18 cellular contexts compared by ENCODE assay signal in the genomic region with DNA sequence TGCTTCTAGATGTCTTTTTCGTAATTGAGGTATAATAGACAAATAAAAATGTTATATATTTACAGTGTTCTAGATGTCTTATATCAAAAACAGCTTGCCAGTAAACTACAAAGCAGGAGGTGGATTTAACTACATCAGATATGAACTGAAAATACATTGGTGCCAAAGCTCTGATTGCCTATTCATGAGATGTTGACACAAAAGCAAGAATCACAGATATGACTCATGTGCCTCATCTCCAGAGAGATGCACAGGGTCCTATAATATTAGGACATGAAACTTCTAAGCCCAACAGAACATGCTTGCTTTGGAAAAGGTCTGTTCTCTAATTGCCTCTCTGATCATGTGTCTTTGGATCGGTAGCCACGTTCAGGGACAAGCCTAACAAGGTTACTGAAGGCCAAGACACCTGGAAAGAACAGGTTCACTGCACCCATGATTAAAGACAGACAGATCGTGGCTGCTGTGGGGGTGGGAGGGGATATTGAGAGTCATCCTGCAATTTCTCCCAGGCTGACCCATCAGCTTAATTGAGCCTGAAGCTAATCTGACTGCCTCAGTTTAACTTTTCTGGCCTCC. TPM values are rescaled to one million over a fixed set of nuclear protein-coding genes. Genes with fewer than 3 reads are reported as not detected.
DNase-seq lines count a peak whose midpoint lies in the region; ATAC-seq and TF ChIP-seq lines count a peak whose summit lies in the region.
"Had no signal": no experiment of that assay in that cellular context is flagged by ENCODE, and none has a peak within 500 bp of the region (broad histone marks: within the 10 kb centered on the region; RNA-seq: fewer than 3 reads in every experiment).

No MANE protein-coding gene starts in this region.

- H3K36me3 ChIP-seq in WERI-Rb-1 (no peaks in the 10 kb centered on the region), subcutaneous abdominal adipose tissue (ENCODE audit: control insufficient read depth in 5 of 5, insufficient read depth in 5 of 5, low read length in 5 of 5) (peaks cover 0 to 3% (median 0%) of the 10 kb centered on the region in 5 donors)

- H3K36me3 Mint-ChIP-seq in activated T-cell treated with anti-CD3 and anti-CD28 coated beads, Interleukin-2, amount 50 U/mL, for 4 hours (ENCODE audit: insufficient read depth), result peaks cover 3% of the 10 kb centered on the region

- no peak overlapping the region for H3K4me3 Mint-ChIP-seq in activated T-cell treated with anti-CD3 and anti-CD28 coated beads, Interleukin-2, amount 50 U/mL, for 4 hours
- H3K4me3 Mint-ChIP-seq: CD4-positive, alpha-beta T cell had no signal

- no peaks in the 10 kb centered on the region for H3K27me3 Mint-ChIP-seq in activated T-cell treated with anti-CD3 and anti-CD28 coated beads, Interleukin-2, amount 50 U/mL, for 4 hours (ENCODE audit: low read depth)
- H3K27me3 Mint-ChIP-seq: CD4-positive, alpha-beta T cell had no signal

- H3K9ac ChIP-seq in subcutaneous abdominal adipose tissue (ENCODE audit: low read length in 5 of 5), result peak overlapping the region in 1 of 5 donors; percentile 6

- DNase-seq in DMS 273 (lab: John Stamatoyannopoulos, UW; ENCODE audit: unreplicated experiment), result peak; percentile 15
- no peak for DNase-seq in DMS 273 treated with DMSO at 0.1 percent for 48 hours (lab: John Stamatoyannopoulos, UW)
- DNase-seq in WERI-Rb-1, result peak; percentile 84
- DNase-seq in hepatic stellate cell (ENCODE audit: low spot score), result peak; percentile 45
- DNase-seq in activated T-cell treated with anti-CD3 and anti-CD28 coated beads, Interleukin-2, amount 50 U/mL, for 4 hours, result no peak
- DNase-seq in activated T-cell treated with anti-CD3 and anti-CD28 coated beads for 4 hours, result no peak
- DNase-seq in NK-92 treated with Interleukin-12 subunit alpha and Interleukin-12 subunit beta, amount 100 ng/mL, for 24 hours (lab: John Stamatoyannopoulos, UW), result no peak
- DNase-seq: activated CD4-positive, alpha-beta T cell treated with anti-CD3 and anti-CD28 coated beads, Interleukin-2, amount 50 U/mL, for 1 hour; amygdala; CD4-positive, alpha-beta T cell; erythroblast; hypothalamus; left colon; NCI-H1694 treated with DMSO at 0.1 percent for 48 hours; NCI-H526 treated with DMSO at 0.1 percent for 48 hours had no signal

- H3K27me3 ChIP-seq in WERI-Rb-1 (ENCODE audit: insufficient read depth, low read depth, severe bottlenecking) (no peaks in the 10 kb centered on the region), subcutaneous abdominal adipose tissue (ENCODE audit: control insufficient read depth in 5 of 5, insufficient read depth in 4 of 5, low read length in 5 of 5) (no peaks in the 10 kb centered on the region)

- H3K4me3 ChIP-seq in WERI-Rb-1 (ENCODE audit: low read depth, low read length), result no peak overlapping the region
- no peak overlapping the region for H3K4me3 ChIP-seq in subcutaneous abdominal adipose tissue (ENCODE audit: low read depth in 1 of 5, low read length in 5 of 5)

- H3K27ac ChIP-seq in WERI-Rb-1 (no peak overlapping the region), subcutaneous abdominal adipose tissue (ENCODE audit: low read depth, low read length) (peak overlapping the region; percentile 98)
- H3K27ac ChIP-seq: 22Rv1 had no signal

- H3K9me3 ChIP-seq in WERI-Rb-1 (ENCODE audit: severe bottlenecking), result no peaks in the 10 kb centered on the region
- no peaks in the 10 kb centered on the region for H3K9me3 ChIP-seq in subcutaneous abdominal adipose tissue (ENCODE audit: control insufficient read depth in 5 of 5, low read length in 5 of 5)

- H3K9me3 Mint-ChIP-seq in activated T-cell treated with anti-CD3 and anti-CD28 coated beads, Interleukin-2, amount 50 U/mL, for 4 hours, result no peaks in the 10 kb centered on the region
- H3K9me3 Mint-ChIP-seq: CD4-positive, alpha-beta T cell had no signal

- no peak for TF ChIP-seq CTCF in WERI-Rb-1 (IDR thresholded peaks at IDR 0.05; ENCODE audit: low read depth, low read length)

- no peak for ATAC-seq in activated T-cell treated with anti-CD3 and anti-CD28 coated beads, Interleukin-2, amount 50 U/mL, for 4 hours
- ATAC-seq: left colon, Right ventricle myocardium inferior had no signal

- H3K4me1 ChIP-seq in subcutaneous abdominal adipose tissue (ENCODE audit: control insufficient read depth in 5 of 5, insufficient read depth in 5 of 5, low read length in 5 of 5), result peaks cover 27 to 94% (median 91%) of the 10 kb centered on the region in 5 donors

- H3K4me1 Mint-ChIP-seq in activated T-cell treated with anti-CD3 and anti-CD28 coated beads, Interleukin-2, amount 50 U/mL, for 4 hours (ENCODE audit: low read depth), result peaks cover 23% of the 10 kb centered on the region

RNA-seq across cellular contexts. Expression of a gene that starts 16.8 kb away (rescaled TPM):
- under 1 TPM; 0.26 to 0.30 (median 0.30) TPM for total RNA-seq in activated T-cell treated with anti-CD3 and anti-CD28 coated beads, Interleukin-2, amount 50 U/mL, for 4 hours

Comparison
In these comparisons a context has a peak if more than half of its experiments do, and no peak if none do; other contexts are left out.
1. DNase-seq: peak in DMS 273 (single experiment), WERI-Rb-1 (single experiment) and hepatic stellate cell (single experiment); none in DMS 273 treated with DMSO at 0.1 percent for 48 hours (single experiment), activated T-cell treated with anti-CD3 and anti-CD28 coated beads, Interleukin-2, amount 50 U/mL, for 4 hours (single experiment), activated T-cell treated with anti-CD3 and anti-CD28 coated beads for 4 hours (single experiment) and NK-92 treated with Interleukin-12 subunit alpha and Interleukin-12 subunit beta, amount 100 ng/mL, for 24 hours (single experiment).